ENCODE assay signal across 8 cellular contexts in genomic region chr20:22699396-22699795, GRCh38.
"Had no signal": no experiment of that assay in that cellular context is flagged by ENCODE, and none has a peak within 500 bp of the region (broad histone marks: within the 10 kb centered on the region; RNA-seq: fewer than 3 reads in every experiment).

No MANE protein-coding gene starts in this region.

- H3K27ac ChIP-seq: GM23248, HL-60 had no signal

- DNase-seq: GM23248, GOT3, H7, HCEC 1CT, IMR-90, KG1 had no signal

- FAIRE-seq: K562 had no signal

- ATAC-seq: K562 had no signal

- H3K4me3 ChIP-seq: GM23248, K562 had no signal
